In genomic region chr1:35014486-35014885, GRCh38 we compare ENCODE assay signal across 23 cellular contexts. TPM values are rescaled to one million over a fixed set of nuclear protein-coding genes. Genes with fewer than 3 reads are reported as not detected.
DNase-seq lines count a peak whose midpoint lies in the region; ATAC-seq, FAIRE-seq and TF ChIP-seq lines count a peak whose summit lies in the region.
"Had no signal": no experiment of that assay in that cellular context is flagged by ENCODE, and none has a peak within 500 bp of the region (broad histone marks: within the 10 kb centered on the region; RNA-seq: fewer than 3 reads in every experiment).

No MANE protein-coding gene starts in this region.

- no peak overlapping the region for H2BK20ac ChIP-seq in IMR-90 (ENCODE audit: low read depth, low read length)

- no peak overlapping the region for H3K27ac ChIP-seq in IMR-90 (ENCODE audit: insufficient read depth, low read length)
- no peak overlapping the region for H3K27ac ChIP-seq in K562 (ENCODE audit: extremely low read depth, low read depth, low read length)
- H3K27ac ChIP-seq: 22Rv1, BLaER1, C4-2B had no signal

- no peak overlapping the region for H2AK9ac ChIP-seq in IMR-90 (replicated peaks; ENCODE audit: low read depth, low read length, poor library complexity)

- H3K4me1 Mint-ChIP-seq in activated CD4-positive, alpha-beta T cell treated with anti-CD3 and anti-CD28 coated beads, Interleukin-2, amount 10 ng/mL, durations not matched to agents 24 days and 14 days = no peaks in the 10 kb centered on the region
- H3K4me1 Mint-ChIP-seq: B cell had no signal

- intact Hi-C loops in activated CD4-positive, alpha-beta T cell treated with anti-CD3 and anti-CD28 coated beads, Interleukin-2, amount 10 ng/mL, durations not matched to agents 24 days and 14 days (cut with micrococcal nuclease) = no loop called here
- intact Hi-C loops in IMR-90 (cut with micrococcal nuclease) (no loop called here), K562 (cut with micrococcal nuclease) (no loop called here)

- H3K79me2 ChIP-seq in K562 (ENCODE audit: control insufficient read depth, insufficient read depth, low read length) = no peaks in the 10 kb centered on the region

- H3K27me3 ChIP-seq in IMR-90 (ENCODE audit: control insufficient read depth, insufficient read depth, low read length) = no peaks in the 10 kb centered on the region
- H3K27me3 ChIP-seq in K562 (ENCODE audit: control insufficient read depth in 2 of 2, insufficient read depth in 2 of 2, low read length in 2 of 2) = no peaks in the 10 kb centered on the region
- H3K27me3 ChIP-seq: BLaER1 had no signal

- no peak overlapping the region for H2BK5ac ChIP-seq in IMR-90 (ENCODE audit: low read depth, low read length, poor library complexity, severe bottlenecking)

- peak; percentile 17 for DNase-seq in activated CD4-positive, alpha-beta T cell treated with anti-CD3 and anti-CD28 coated beads, Interleukin-2, amount 10 ng/mL, durations not matched to agents 24 days and 14 days
- DNase-seq in activated CD4-positive, alpha-beta T cell treated with anti-CD3 and anti-CD28 coated beads, Interleukin-2, amount 50 U/mL, for 4 hours = no peak
- no peak for DNase-seq in IMR-90
- no peak for DNase-seq in K562 (ENCODE audit: extremely low read depth in 1 of 4, low spot score in 3 of 4)
- no peak for DNase-seq in NCI-H1694 treated with DMSO at 0.1 percent for 48 hours (lab: John Stamatoyannopoulos, UW)
- DNase-seq in dermis blood vessel endothelial cell = no peak
- no peak for DNase-seq in GF-D8 (lab: John Stamatoyannopoulos, UW)
- DNase-seq: Caco-2; CD4-positive, CD25-positive, alpha-beta regulatory T cell; CD8-positive, alpha-beta T cell; DMS153; DND-41; GDM1; GOT3 had no signal

- H2BK120ac ChIP-seq in IMR-90 (ENCODE audit: low read depth, low read length) = no peak overlapping the region

- WGBS in IMR-90 (ENCODE audit: extremely low coverage in 2 of 2, insufficient read length in 1 of 2), 2 experiments = no CpG with 5 or more reads among the region's 2 CpGs
- WGBS in K562 (ENCODE audit: insufficient coverage, low coverage, missing lambda C conversion rate) = 37% methylated on average over 2 of the region's 2 CpGs

- H3K4me1 ChIP-seq in IMR-90 (ENCODE audit: control insufficient read depth, insufficient read depth, low read length) (peaks cover 2% of the 10 kb centered on the region; the same call in 1 of the 2 replicates), K562 (replicated peaks in 1 of 2; ENCODE audit: control insufficient read depth in 2 of 2, insufficient read depth in 2 of 2, low read length in 2 of 2) (no peaks in the 10 kb centered on the region)
- H3K4me1 ChIP-seq: Caco-2 had no signal

- no peak overlapping the region for H3K27ac Mint-ChIP-seq in activated CD4-positive, alpha-beta T cell treated with anti-CD3 and anti-CD28 coated beads, Interleukin-2, amount 10 ng/mL, durations not matched to agents 24 days and 14 days
- H3K27ac Mint-ChIP-seq: B cell; CD4-positive, CD25-positive, alpha-beta regulatory T cell; CD8-positive, alpha-beta T cell had no signal

- H3K9me1 ChIP-seq in IMR-90 (ENCODE audit: insufficient read depth, low read length) (no peaks in the 10 kb centered on the region; the same call in 1 of the 2 replicates), K562 (ENCODE audit: control insufficient read depth, insufficient read depth, low read length) (no peaks in the 10 kb centered on the region)

- FAIRE-seq in K562 (lab: Jason Lieb, UNC) = no peak
- FAIRE-seq: A204.1, GM12891, GM18507, H54 had no signal

- H2AFZ ChIP-seq in IMR-90 (replicated peaks; ENCODE audit: low read length, poor library complexity) (no peak overlapping the region), K562 (ENCODE audit: low read depth, low read length) (no peak overlapping the region)

- no peak overlapping the region for H3K23ac ChIP-seq in IMR-90 (ENCODE audit: low read depth, low read length)

- 0 out of 4 replicates have a peak, but pooled peaks cover 0 to 4% of the 10 kb centered on the region in 2 experiments for H3K79me1 ChIP-seq in IMR-90 (ENCODE audit: low read depth in 1 of 2, low read length in 2 of 2)

- peaks cover 17% of the 10 kb centered on the region for H3K36me3 ChIP-seq in IMR-90 (ENCODE audit: control insufficient read depth, insufficient read depth, low read length)
- peaks cover 62% of the 10 kb centered on the region for H3K36me3 ChIP-seq in K562 (ENCODE audit: control insufficient read depth, insufficient read depth, low read length)

- H4K20me1 ChIP-seq in IMR-90 (ENCODE audit: insufficient read depth, low read length) (no peaks in the 10 kb centered on the region), K562 (replicated peaks; ENCODE audit: control insufficient read depth, insufficient read depth, low read length) (no peaks in the 10 kb centered on the region)
- H4K20me1 ChIP-seq: BLaER1 had no signal

- H3K9ac ChIP-seq in IMR-90 (ENCODE audit: low read depth, low read length) (no peak overlapping the region), K562 (ENCODE audit: insufficient read depth in 1 of 2, low read depth in 2 of 2, low read length in 2 of 2) (no peak overlapping the region)
- H3K9ac ChIP-seq: BLaER1 had no signal

- H3K56ac ChIP-seq in IMR-90 (ENCODE audit: extremely low read depth, insufficient read depth, low read length) = no peak overlapping the region

- H4K91ac ChIP-seq in IMR-90 (ENCODE audit: insufficient read depth, low read depth, low read length) = no peak overlapping the region

- CTCF ChIA-PET in IMR-90 (lab: Yijun Ruan, JAX) (no interaction called here), K562 (lab: Yijun Ruan, JAX; ENCODE audit: low intra/inter-chr PET ratio) (no interaction called here)

- no peaks in the 10 kb centered on the region for H3K27me3 Mint-ChIP-seq in activated CD4-positive, alpha-beta T cell treated with anti-CD3 and anti-CD28 coated beads, Interleukin-2, amount 10 ng/mL, durations not matched to agents 24 days and 14 days
- H3K27me3 Mint-ChIP-seq: B cell; CD4-positive, CD25-positive, alpha-beta regulatory T cell had no signal

- H3K14ac ChIP-seq in IMR-90 (replicated peaks; ENCODE audit: low read depth, low read length) = no peak overlapping the region

- no peak overlapping the region for H2AK5ac ChIP-seq in IMR-90 (ENCODE audit: low read depth, low read length)

- ATAC-seq in IMR-90 (ENCODE audit: low read depth) (no peak), K562 (no peak)
- ATAC-seq: CD8-positive, alpha-beta T cell had no signal

- TF ChIP-seq POLR2A in IMR-90 (IDR thresholded peaks at IDR 0.05; ENCODE audit: low read depth, low read length) (no peak), K562 (conservative IDR thresholded peaks at IDR 0.05) (no peak)

- TF ChIP-seq RAD21 in IMR-90 (IDR thresholded peaks at IDR 0.05; ENCODE audit: low read length) = no peak
- TF ChIP-seq RAD21 in K562 (CRISPR knock-in tag; conservative IDR thresholded peaks at IDR 0.05 in 1 of 2, IDR thresholded peaks at IDR 0.05 in 1 of 2) = no peak

- H3K4me3 ChIP-seq in IMR-90 (ENCODE audit: insufficient read depth, low read depth, low read length) (no peak overlapping the region), K562 (no peak overlapping the region)
- H3K4me3 ChIP-seq: BLaER1, HAP-1 had no signal

- no peak overlapping the region for H3K18ac ChIP-seq in IMR-90 (ENCODE audit: low read depth, low read length)

- POLR2A ChIA-PET in IMR-90 (lab: Charles Lee; ENCODE audit: unreplicated experiment) (no interaction called here), K562 (lab: Yijun Ruan, JAX) (interaction anchor here (0.6 to 1.6 kb wide), 4 partner anchors 13 to 70 kb away, joined by 4 to 9 read pairs (median 6); partner anchors contain the start of gene ZMYM6)

- no peaks in the 10 kb centered on the region for H3K9me3 ChIP-seq in IMR-90 (ENCODE audit: control insufficient read depth, insufficient read depth, low read length)
- no peaks in the 10 kb centered on the region for H3K9me3 ChIP-seq in K562 (replicated peaks; ENCODE audit: control insufficient read depth, insufficient read depth, low read depth, low read length)
- H3K9me3 ChIP-seq: BLaER1, Caco-2, HAP-1 had no signal

- BruUV-seq in IMR-90 (replicated peaks; lab: Mats Ljungman, UMichigan) (TSS peak; percentile 16), K562 (replicated peaks; lab: Mats Ljungman, UMichigan) (TSS peak; percentile 7)

- TF ChIP-seq EP300 in K562 (IDR thresholded peaks at IDR 0.05; ENCODE audit: low read length) = no peak

- no peak overlapping the region for H2BK15ac ChIP-seq in IMR-90 (ENCODE audit: low read depth, low read length)

- H3K4ac ChIP-seq in IMR-90 (ENCODE audit: low read depth, low read length) = no peak overlapping the region

- dilution Hi-C loops in IMR-90 (cut with HindIII; ENCODE audit: low sequenced_read_pairs, unreplicated experiment) = no loop called here

- no peaks in the 10 kb centered on the region for H3K9me3 Mint-ChIP-seq in activated CD4-positive, alpha-beta T cell treated with anti-CD3 and anti-CD28 coated beads, Interleukin-2, amount 10 ng/mL, durations not matched to agents 24 days and 14 days
- H3K9me3 Mint-ChIP-seq: CD4-positive, CD25-positive, alpha-beta regulatory T cell; CD8-positive, alpha-beta T cell had no signal

- peaks cover 31% of the 10 kb centered on the region for H3K36me3 Mint-ChIP-seq in activated CD4-positive, alpha-beta T cell treated with anti-CD3 and anti-CD28 coated beads, Interleukin-2, amount 10 ng/mL, durations not matched to agents 24 days and 14 days (ENCODE audit: low read depth)

- H4K8ac ChIP-seq in IMR-90 (ENCODE audit: low read depth in 2 of 2, low read length in 2 of 2) = no peak overlapping the region

- H3K4me2 ChIP-seq in IMR-90 (ENCODE audit: low read depth, low read length) (no peak overlapping the region), K562 (ENCODE audit: insufficient read depth, low read length) (no peak overlapping the region)
- H3K4me2 ChIP-seq: BLaER1 had no signal

- H3K4me3 Mint-ChIP-seq in activated CD4-positive, alpha-beta T cell treated with anti-CD3 and anti-CD28 coated beads, Interleukin-2, amount 10 ng/mL, durations not matched to agents 24 days and 14 days = no peak overlapping the region
- H3K4me3 Mint-ChIP-seq: B cell; CD4-positive, CD25-positive, alpha-beta regulatory T cell; CD8-positive, alpha-beta T cell had no signal

- TF ChIP-seq CTCF in IMR-90 (conservative IDR thresholded peaks at IDR 0.05; ENCODE audit: low read depth, low read length) (no peak), K562 (IDR thresholded peaks at IDR 0.05 in 2 of 3, conservative IDR thresholded peaks at IDR 0.05 in 1 of 3; ENCODE audit: insufficient read depth in 2 of 3, low read depth in 1 of 3, low read length in 3 of 3) (no peak)

- in situ Hi-C loops in IMR-90 (cut with MboI; ENCODE audit: low sequenced_read_pairs) = no loop called here
- in situ Hi-C loops in K562 (cut with MboI) = no loop called here

- H4K5ac ChIP-seq in IMR-90 (ENCODE audit: low read depth, low read length) = no peak overlapping the region

RNA-seq across cellular contexts. Expression of gene ZMYM6, which starts 17.3 kb away (rescaled TPM):
- total RNA-seq in activated CD4-positive, alpha-beta T cell treated with anti-CD3 and anti-CD28 coated beads, Interleukin-2, amount 10 ng/mL, durations not matched to agents 24 days and 14 days = 20.3 and 23.5 TPM in 2 replicates
- 5.7 and 9.7 TPM in 2 replicates for total RNA-seq in IMR-90 (2012; rRNA removed)
- polyA plus RNA-seq in IMR-90 (2012; rRNA removed) = 7.2 and 7.7 TPM in 2 replicates
- 0.54 and 0.76 TPM in 2 replicates for polyA plus RNA-seq in IMR-90 (2012; cell fraction: cytosol; rRNA removed)
- 10.2 and 30.9 TPM in 2 replicates for polyA plus RNA-seq in IMR-90 (2012; cell fraction: nucleus; rRNA removed; ENCODE audit: low replicate concordance)
- 68.5 and 124 TPM in 2 replicates for total RNA-seq in K562 (2011; cell fraction: chromatin; rRNA removed; ENCODE audit: low replicate concordance)
- 42.4 and 49.6 TPM in 2 replicates for total RNA-seq in K562 (2011; cell fraction: nucleolus; rRNA removed)
- 65.0 and 87.1 TPM in 2 replicates for total RNA-seq in K562 (2011; cell fraction: nucleoplasm; rRNA removed)
- 8.9 and 9.0 TPM in 2 replicates for total RNA-seq in K562 (2014; rRNA removed)
- total RNA-seq in K562 (2014; rRNA removed; fragmentation: Illumina TruSeq; extraction: Trizol) = 19.7 and 20.8 TPM in 2 replicates
- total RNA-seq in K562 (2015; rRNA removed; fragmentation: Illumina TruSeq; extraction: Trizol) = 15.8 and 18.7 TPM in 2 replicates
- 19.3 and 21.4 TPM in 2 replicates for total RNA-seq in K562 (2021)
- 19.6 and 22.6 TPM in 2 replicates for polyA plus RNA-seq in K562 (2011; rRNA removed)
- polyA plus RNA-seq in K562 (2011; cell fraction: cytosol; rRNA removed) = 6.0 and 11.4 TPM in 2 replicates
- 48.1 and 49.8 TPM in 2 replicates for polyA plus RNA-seq in K562 (2011; cell fraction: nucleus; rRNA removed)
- 13.0 and 15.5 TPM in 2 replicates for polyA plus RNA-seq in K562 (2012)
- 16.6 and 21.6 TPM in 2 replicates for polyA plus RNA-seq in K562 (2014; fragmentation: Illumina TruSeq; extraction: Trizol)
- 10 to 100 TPM; 14.6 to 21.9 TPM for polyA plus RNA-seq in K562 (2014; fragmentation: Nextera tagmentation; extraction: Ambion mirVana)
- 15.8 TPM in 2 replicates for polyA plus RNA-seq in K562 (2014; rRNA removed)
- polyA minus RNA-seq in K562 (2011; rRNA and poly(A)+ RNA removed) = 20.9 and 33.6 TPM in 2 replicates
- polyA minus RNA-seq in K562 (2011; cell fraction: cytosol; rRNA and poly(A)+ RNA removed) = 8.9 and 29.3 TPM in 2 replicates
- polyA minus RNA-seq in K562 (2011; cell fraction: nucleus; rRNA and poly(A)+ RNA removed) = 33.1 and 54.0 TPM in 2 replicates
- 10.1 and 11.9 TPM in 2 replicates for total RNA-seq in dermis blood vessel endothelial cell

RNA-seq across cellular contexts. Expression of gene TMEM35B, which starts 29.3 kb away (rescaled TPM):
- 20.1 and 22.1 TPM in 2 replicates for total RNA-seq in activated CD4-positive, alpha-beta T cell treated with anti-CD3 and anti-CD28 coated beads, Interleukin-2, amount 10 ng/mL, durations not matched to agents 24 days and 14 days
- total RNA-seq in IMR-90 (2012; rRNA removed) (19.7 and 20.0 TPM in 2 replicates), K562 (2014; rRNA removed) (11.4 and 13.1 TPM in 2 replicates), K562 (2014; rRNA removed; fragmentation: Illumina TruSeq; extraction: Trizol) (18.9 and 19.8 TPM in 2 replicates), K562 (2015; rRNA removed; fragmentation: Illumina TruSeq; extraction: Trizol) (11.4 and 11.7 TPM in 2 replicates), K562 (2021) (15.6 and 17.3 TPM in 2 replicates), dermis blood vessel endothelial cell (22.7 and 55.8 TPM in 2 replicates)
- polyA plus RNA-seq in IMR-90 (2012; rRNA removed) (20.4 and 22.4 TPM in 2 replicates), K562 (2011; rRNA removed) (42.7 and 43.5 TPM in 2 replicates), K562 (2014; fragmentation: Illumina TruSeq; extraction: Trizol) (18.5 and 21.4 TPM in 2 replicates), K562 (2014; fragmentation: Nextera tagmentation; extraction: Ambion mirVana) (100 to 1,000 TPM; 123 to 142 TPM), K562 (2014; rRNA removed) (21.6 and 21.8 TPM in 2 replicates)
- polyA plus RNA-seq in IMR-90 (2012; cell fraction: cytosol; rRNA removed) = 25.5 and 34.7 TPM in 2 replicates
- 7.4 and 8.0 TPM in 2 replicates for polyA plus RNA-seq in IMR-90 (2012; cell fraction: nucleus; rRNA removed; ENCODE audit: low replicate concordance)
- 9.8 and 19.4 TPM in 2 replicates for total RNA-seq in K562 (2011; cell fraction: chromatin; rRNA removed; ENCODE audit: low replicate concordance)
- total RNA-seq in K562 (2011; cell fraction: nucleolus; rRNA removed) = 37.8 and 41.2 TPM in 2 replicates
- 37.2 and 43.2 TPM in 2 replicates for total RNA-seq in K562 (2011; cell fraction: nucleoplasm; rRNA removed)
- polyA plus RNA-seq in K562 (2011; cell fraction: cytosol; rRNA removed) = 30.7 and 36.1 TPM in 2 replicates
- polyA plus RNA-seq in K562 (2011; cell fraction: nucleus; rRNA removed) = 15.2 and 18.2 TPM in 2 replicates
- polyA plus RNA-seq in K562 (2012) = 31.1 and 33.9 TPM in 2 replicates
- polyA minus RNA-seq in K562 (2011; rRNA and poly(A)+ RNA removed) = 15.9 and 16.5 TPM in 2 replicates
- 3.9 and 13.7 TPM in 2 replicates for polyA minus RNA-seq in K562 (2011; cell fraction: cytosol; rRNA and poly(A)+ RNA removed)
- 3.7 and 4.2 TPM in 2 replicates for polyA minus RNA-seq in K562 (2011; cell fraction: nucleus; rRNA and poly(A)+ RNA removed)
